ENCODE assay signal across 8 cellular contexts in the genomic region with DNA sequence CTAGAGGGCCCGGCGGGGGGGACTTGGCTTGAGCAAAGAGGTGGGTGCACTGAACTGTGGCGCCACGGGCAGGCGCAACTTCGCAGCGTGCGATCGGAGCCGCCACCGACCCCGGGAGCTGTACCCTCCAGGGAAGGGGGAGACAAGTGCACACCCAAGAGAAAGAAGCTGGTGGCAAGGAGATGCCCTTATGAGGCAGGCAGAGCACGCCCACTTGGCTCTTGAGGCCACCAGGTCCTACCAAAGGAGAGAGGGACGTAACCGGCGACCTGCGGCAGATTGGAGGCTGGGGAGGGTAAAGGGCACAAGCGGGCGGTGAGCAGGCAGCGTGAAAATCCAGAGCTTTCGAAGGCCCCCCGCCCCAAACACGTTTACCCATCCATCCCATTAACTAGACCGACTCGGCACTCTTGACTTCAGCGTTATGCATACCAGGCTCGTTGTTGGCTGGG.
A peak's percentile ranks its signal among the peaks of the same experiment; 100 is the strongest.
DNase-seq lines count a peak whose midpoint lies in the region; ATAC-seq and TF ChIP-seq lines count a peak whose summit lies in the region.

No MANE protein-coding gene starts in this region.

- peak overlapping the region; percentile 67 for H3K27ac ChIP-seq in 22Rv1
- H3K27ac ChIP-seq in RWPE2 (ENCODE audit: poor library complexity, severe bottlenecking) = peak overlapping the region; percentile 42

- ATAC-seq in RWPE2 (ENCODE audit: low read depth) (no peak), GM21786 (IDR thresholded peaks at IDR 0.05; ENCODE audit: unreplicated experiment) (no peak)

- DNase-seq in GM06990 (ENCODE audit: extremely low read depth, insufficient read length) (no peak), RWPE2 (ENCODE audit: low spot score) (no peak), fibroblast of gingiva (ENCODE audit: low read depth) (peak; percentile 44)
- DNase-seq in stimulated activated CD8-positive, alpha-beta memory T cell treated with anti-CD3 and anti-CD28 coated beads, Interleukin-4, amount 100 ng/mL, for 48 hours = peak; percentile 38
- DNase-seq in activated CD4-positive, alpha-beta T cell treated with anti-CD3 and anti-CD28 coated beads for 1 hour = no peak
- no peak for DNase-seq in stimulated activated CD4-positive, alpha-beta T cell treated with anti-CD3 and anti-CD28 coated beads, Interleukin-1b, Interleukin-23, amount 100 ng/mL, for 48 hours

- peak overlapping the region; percentile 69 for H3K4me3 ChIP-seq in GM06990 (replicated peaks; ENCODE audit: low read depth, low read length)
- peak overlapping the region; percentile 47 for H3K4me3 ChIP-seq in RWPE2 (ENCODE audit: severe bottlenecking)

- no peaks in the 10 kb centered on the region for H3K9me3 ChIP-seq in RWPE2 (ENCODE audit: severe bottlenecking)

- H3K27me3 ChIP-seq in GM06990 (replicated peaks; ENCODE audit: control insufficient read depth, insufficient read depth, low read length) (no peaks in the 10 kb centered on the region; the same call in none of the 2 replicates), RWPE2 (ENCODE audit: insufficient read depth, poor library complexity, severe bottlenecking) (no peaks in the 10 kb centered on the region)

- H3K4me1 ChIP-seq in RWPE2 (ENCODE audit: insufficient read depth, poor library complexity, severe bottlenecking) = peaks cover 28% of the 10 kb centered on the region

- H3K36me3 ChIP-seq in GM06990 (ENCODE audit: control insufficient read depth, insufficient read depth, low read length) = no peaks in the 10 kb centered on the region
- no peaks in the 10 kb centered on the region for H3K36me3 ChIP-seq in RWPE2 (ENCODE audit: low read depth)

- no peak for TF ChIP-seq CTCF in 22Rv1 (IDR thresholded peaks at IDR 0.05)
- no peak for TF ChIP-seq CTCF in GM06990 (IDR thresholded peaks at IDR 0.05; ENCODE audit: insufficient read depth, low read length, poor library complexity, severe bottlenecking)
- TF ChIP-seq CTCF in RWPE2 (IDR thresholded peaks at IDR 0.05; ENCODE audit: poor library complexity, severe bottlenecking) = no peak

Comparison
In these comparisons a context has a peak if more than half of its experiments do, and no peak if none do; other contexts are left out.
1. DNase-seq: peak in fibroblast of gingiva (single experiment) and stimulated activated CD8-positive, alpha-beta memory T cell treated with anti-CD3 and anti-CD28 coated beads, Interleukin-4, amount 100 ng/mL, for 48 hours (single experiment); none in GM06990 (single experiment), RWPE2 (single experiment), activated CD4-positive, alpha-beta T cell treated with anti-CD3 and anti-CD28 coated beads for 1 hour (single experiment) and stimulated activated CD4-positive, alpha-beta T cell treated with anti-CD3 and anti-CD28 coated beads, Interleukin-1b, Interleukin-23, amount 100 ng/mL, for 48 hours (single experiment).